1 cellular context compared by ENCODE assay signal in the genomic region with DNA sequence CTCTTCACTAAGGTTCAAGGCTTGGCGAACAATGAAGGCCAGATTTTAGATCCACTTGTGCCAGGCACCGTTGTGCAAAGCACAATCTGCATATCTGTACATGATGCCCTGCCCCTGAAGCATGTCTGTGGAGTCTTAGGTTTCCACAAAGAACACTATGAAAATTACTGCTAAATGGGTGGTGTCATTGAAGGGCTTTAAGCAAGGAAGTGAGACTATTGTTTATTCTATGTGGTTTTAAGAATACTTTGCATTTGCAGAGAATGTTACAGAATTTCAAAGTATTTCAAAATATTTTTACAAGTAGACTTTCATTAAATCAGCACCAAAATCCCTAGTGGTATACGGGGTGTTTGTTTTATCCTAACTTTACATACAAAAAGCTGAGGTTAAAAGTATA.
TF ChIP-seq lines count a peak whose summit lies in the region.

No MANE protein-coding gene starts in this region.

TF ChIP-seq in WTC11, 78 proteins besides CTCF, POLR2A, EP300 and RAD21 (continued from another document):
- TF ChIP-seq, protein P1, sequence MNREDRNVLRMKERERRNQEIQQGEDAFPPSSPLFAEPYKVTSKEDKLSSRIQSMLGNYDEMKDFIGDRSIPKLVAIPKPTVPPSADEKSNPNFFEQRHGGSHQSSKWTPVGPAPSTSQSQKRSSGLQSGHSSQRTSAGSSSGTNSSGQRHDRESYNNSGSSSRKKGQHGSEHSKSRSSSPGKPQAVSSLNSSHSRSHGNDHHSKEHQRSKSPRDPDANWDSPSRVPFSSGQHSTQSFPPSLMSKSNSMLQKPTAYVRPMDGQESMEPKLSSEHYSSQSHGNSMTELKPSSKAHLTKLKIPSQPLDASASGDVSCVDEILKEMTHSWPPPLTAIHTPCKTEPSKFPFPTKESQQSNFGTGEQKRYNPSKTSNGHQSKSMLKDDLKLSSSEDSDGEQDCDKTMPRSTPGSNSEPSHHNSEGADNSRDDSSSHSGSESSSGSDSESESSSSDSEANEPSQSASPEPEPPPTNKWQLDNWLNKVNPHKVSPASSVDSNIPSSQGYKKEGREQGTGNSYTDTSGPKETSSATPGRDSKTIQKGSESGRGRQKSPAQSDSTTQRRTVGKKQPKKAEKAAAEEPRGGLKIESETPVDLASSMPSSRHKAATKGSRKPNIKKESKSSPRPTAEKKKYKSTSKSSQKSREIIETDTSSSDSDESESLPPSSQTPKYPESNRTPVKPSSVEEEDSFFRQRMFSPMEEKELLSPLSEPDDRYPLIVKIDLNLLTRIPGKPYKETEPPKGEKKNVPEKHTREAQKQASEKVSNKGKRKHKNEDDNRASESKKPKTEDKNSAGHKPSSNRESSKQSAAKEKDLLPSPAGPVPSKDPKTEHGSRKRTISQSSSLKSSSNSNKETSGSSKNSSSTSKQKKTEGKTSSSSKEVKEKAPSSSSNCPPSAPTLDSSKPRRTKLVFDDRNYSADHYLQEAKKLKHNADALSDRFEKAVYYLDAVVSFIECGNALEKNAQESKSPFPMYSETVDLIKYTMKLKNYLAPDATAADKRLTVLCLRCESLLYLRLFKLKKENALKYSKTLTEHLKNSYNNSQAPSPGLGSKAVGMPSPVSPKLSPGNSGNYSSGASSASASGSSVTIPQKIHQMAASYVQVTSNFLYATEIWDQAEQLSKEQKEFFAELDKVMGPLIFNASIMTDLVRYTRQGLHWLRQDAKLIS (CRISPR knock-in tag; IDR thresholded peaks at IDR 0.05; ENCODE audit: borderline replicate concordance) = no peak
- TF ChIP-seq FOXK1 (CRISPR knock-in tag; IDR thresholded peaks at IDR 0.05) (no peak), NFATC4 (CRISPR knock-in tag; IDR thresholded peaks at IDR 0.05) (no peak), ZNF219 (CRISPR knock-in tag; IDR thresholded peaks at IDR 0.05; ENCODE audit: borderline replicate concordance) (no peak), NFE2L1 (CRISPR knock-in tag; IDR thresholded peaks at IDR 0.05) (no peak), ATF1 (CRISPR knock-in tag; IDR thresholded peaks at IDR 0.05) (no peak), NR1H2 (CRISPR knock-in tag; IDR thresholded peaks at IDR 0.05) (no peak)
- TF ChIP-seq, protein P2, sequence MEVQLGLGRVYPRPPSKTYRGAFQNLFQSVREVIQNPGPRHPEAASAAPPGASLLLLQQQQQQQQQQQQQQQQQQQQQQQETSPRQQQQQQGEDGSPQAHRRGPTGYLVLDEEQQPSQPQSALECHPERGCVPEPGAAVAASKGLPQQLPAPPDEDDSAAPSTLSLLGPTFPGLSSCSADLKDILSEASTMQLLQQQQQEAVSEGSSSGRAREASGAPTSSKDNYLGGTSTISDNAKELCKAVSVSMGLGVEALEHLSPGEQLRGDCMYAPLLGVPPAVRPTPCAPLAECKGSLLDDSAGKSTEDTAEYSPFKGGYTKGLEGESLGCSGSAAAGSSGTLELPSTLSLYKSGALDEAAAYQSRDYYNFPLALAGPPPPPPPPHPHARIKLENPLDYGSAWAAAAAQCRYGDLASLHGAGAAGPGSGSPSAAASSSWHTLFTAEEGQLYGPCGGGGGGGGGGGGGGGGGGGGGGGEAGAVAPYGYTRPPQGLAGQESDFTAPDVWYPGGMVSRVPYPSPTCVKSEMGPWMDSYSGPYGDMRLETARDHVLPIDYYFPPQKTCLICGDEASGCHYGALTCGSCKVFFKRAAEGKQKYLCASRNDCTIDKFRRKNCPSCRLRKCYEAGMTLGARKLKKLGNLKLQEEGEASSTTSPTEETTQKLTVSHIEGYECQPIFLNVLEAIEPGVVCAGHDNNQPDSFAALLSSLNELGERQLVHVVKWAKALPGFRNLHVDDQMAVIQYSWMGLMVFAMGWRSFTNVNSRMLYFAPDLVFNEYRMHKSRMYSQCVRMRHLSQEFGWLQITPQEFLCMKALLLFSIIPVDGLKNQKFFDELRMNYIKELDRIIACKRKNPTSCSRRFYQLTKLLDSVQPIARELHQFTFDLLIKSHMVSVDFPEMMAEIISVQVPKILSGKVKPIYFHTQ (CRISPR knock-in tag; IDR thresholded peaks at IDR 0.05) = no peak
